In genomic region chr6:33771342-33772113, GRCh38 we compare ENCODE assay signal across 8 cellular contexts. TPM values are rescaled to one million over a fixed set of nuclear protein-coding genes. Genes with fewer than 3 reads are reported as not detected.
DNase-seq lines count a peak whose midpoint lies in the region; ATAC-seq lines count a peak whose summit lies in the region.

No MANE protein-coding gene starts in this region.

- no peaks in the 10 kb centered on the region for H3K9me3 Mint-ChIP-seq in activated CD8-positive, alpha-beta memory T cell treated with anti-CD3 and anti-CD28 coated beads, Interleukin-2, amount 10 ng/mL, durations not matched to agents 7 days and 5 days (ENCODE audit: low read depth)

- H3K27ac Mint-ChIP-seq in activated CD8-positive, alpha-beta memory T cell treated with anti-CD3 and anti-CD28 coated beads, Interleukin-2, amount 10 ng/mL, durations not matched to agents 7 days and 5 days: no peak overlapping the region

- CTCF ChIA-PET in activated CD8-positive, alpha-beta memory T cell treated with anti-CD3 and anti-CD28 coated beads, Interleukin-2, amount 10 ng/mL, durations not matched to agents 7 days and 5 days (lab: Charles Lee): interaction anchor here (0.7 to 10.1 kb wide), 56 partner anchors 9 to 425 kb away, joined by 3 to 192 read pairs (median 4); partner anchors contain the start of genes LEMD2, MLN and UQCC2

- H3K4me3 ChIP-seq in H7 (ENCODE audit: insufficient read depth, low read depth, low read length): no peak overlapping the region

- ATAC-seq in activated CD8-positive, alpha-beta memory T cell treated with anti-CD3 and anti-CD28 coated beads, Interleukin-2, amount 10 ng/mL, durations not matched to agents 7 days and 5 days: peak; percentile 81
- ATAC-seq in HG03354 (IDR thresholded peaks at IDR 0.05; ENCODE audit: poor library complexity, severe bottlenecking, unreplicated experiment): no peak

- H3K4me3 Mint-ChIP-seq in activated CD8-positive, alpha-beta memory T cell treated with anti-CD3 and anti-CD28 coated beads, Interleukin-2, amount 10 ng/mL, durations not matched to agents 7 days and 5 days: no peak overlapping the region

- peaks cover 24% of the 10 kb centered on the region for H3K36me3 Mint-ChIP-seq in activated CD8-positive, alpha-beta memory T cell treated with anti-CD3 and anti-CD28 coated beads, Interleukin-2, amount 10 ng/mL, durations not matched to agents 7 days and 5 days

- H3K36me3 ChIP-seq in H7 (replicated peaks; ENCODE audit: control insufficient read depth, insufficient read depth, low read length): peaks cover 28% of the 10 kb centered on the region

- no peaks in the 10 kb centered on the region for H3K27me3 ChIP-seq in H7 (ENCODE audit: control insufficient read depth, insufficient read depth, low read length)

- peak; percentile 43 to 46 for DNase-seq in AML-193 (lab: John Stamatoyannopoulos, UW)
- peak; percentile 95 for DNase-seq in H7
- DNase-seq in NCI-H526 treated with DMSO at 0.1 percent for 48 hours (lab: John Stamatoyannopoulos, UW): peak; percentile 62
- peak; percentile 73 for DNase-seq in activated CD8-positive, alpha-beta memory T cell treated with anti-CD3 and anti-CD28 coated beads, Interleukin-2, amount 10 ng/mL, durations not matched to agents 7 days and 5 days
- DNase-seq in epidermal melanocyte (ENCODE audit: insufficient read length, low spot score): peak; percentile 71
- peak; percentile 31 for DNase-seq in middle frontal gyrus (ENCODE audit: extremely low spot score, low spot score)
- peak; percentile 42 to 43 for DNase-seq in stimulated activated CD8-positive, alpha-beta memory T cell treated with anti-CD3 and anti-CD28 coated beads, Interleukin-15, amount 100 ng/mL, for 48 hours (ENCODE audit: low read depth in 2 of 2)

- peaks cover 10% of the 10 kb centered on the region for H3K27me3 Mint-ChIP-seq in activated CD8-positive, alpha-beta memory T cell treated with anti-CD3 and anti-CD28 coated beads, Interleukin-2, amount 10 ng/mL, durations not matched to agents 7 days and 5 days

- peaks cover 12% of the 10 kb centered on the region for H3K4me1 Mint-ChIP-seq in activated CD8-positive, alpha-beta memory T cell treated with anti-CD3 and anti-CD28 coated beads, Interleukin-2, amount 10 ng/mL, durations not matched to agents 7 days and 5 days

RNA-seq across cellular contexts. Expression of gene LEMD2, which starts 17.4 kb away (rescaled TPM):
- total RNA-seq in H7 (2014; rRNA removed; shearing (Covaris generic)): 74.6 and 79.6 TPM in 2 replicates
- 10 to 100 TPM; 64.9 to 80.3 TPM for total RNA-seq in activated CD8-positive, alpha-beta memory T cell treated with anti-CD3 and anti-CD28 coated beads, Interleukin-2, amount 10 ng/mL, durations not matched to agents 7 days and 5 days

RNA-seq across cellular contexts. Expression of gene IP6K3, which starts 24.8 kb away (rescaled TPM):
- total RNA-seq in H7 (2014; rRNA removed; shearing (Covaris generic)): 0.07 TPM in 1 of 2 replicates, not detected in the other
- not detected for total RNA-seq in activated CD8-positive, alpha-beta memory T cell treated with anti-CD3 and anti-CD28 coated beads, Interleukin-2, amount 10 ng/mL, durations not matched to agents 7 days and 5 days

RNA-seq across cellular contexts. Expression of gene MLN, which starts 32.3 kb away (rescaled TPM):
- not detected in 2 replicates for total RNA-seq in H7 (2014; rRNA removed; shearing (Covaris generic))
- total RNA-seq in activated CD8-positive, alpha-beta memory T cell treated with anti-CD3 and anti-CD28 coated beads, Interleukin-2, amount 10 ng/mL, durations not matched to agents 7 days and 5 days: not detected

Comparison
In these comparisons a context has a peak if more than half of its experiments do, and no peak if none do; other contexts are left out.
1. DNase-seq: peak in every context shown above with its lines; median percentile 95 in H7; 73 in activated CD8-positive, alpha-beta memory T cell treated with anti-CD3 and anti-CD28 coated beads, Interleukin-2, amount 10 ng/mL, durations not matched to agents 7 days and 5 days; 71 in epidermal melanocyte; 62 in NCI-H526 treated with DMSO at 0.1 percent for 48 hours; 44 in AML-193; 42 in stimulated activated CD8-positive, alpha-beta memory T cell treated with anti-CD3 and anti-CD28 coated beads, Interleukin-15, amount 100 ng/mL, for 48 hours; 31 in middle frontal gyrus.